In the genomic region with DNA sequence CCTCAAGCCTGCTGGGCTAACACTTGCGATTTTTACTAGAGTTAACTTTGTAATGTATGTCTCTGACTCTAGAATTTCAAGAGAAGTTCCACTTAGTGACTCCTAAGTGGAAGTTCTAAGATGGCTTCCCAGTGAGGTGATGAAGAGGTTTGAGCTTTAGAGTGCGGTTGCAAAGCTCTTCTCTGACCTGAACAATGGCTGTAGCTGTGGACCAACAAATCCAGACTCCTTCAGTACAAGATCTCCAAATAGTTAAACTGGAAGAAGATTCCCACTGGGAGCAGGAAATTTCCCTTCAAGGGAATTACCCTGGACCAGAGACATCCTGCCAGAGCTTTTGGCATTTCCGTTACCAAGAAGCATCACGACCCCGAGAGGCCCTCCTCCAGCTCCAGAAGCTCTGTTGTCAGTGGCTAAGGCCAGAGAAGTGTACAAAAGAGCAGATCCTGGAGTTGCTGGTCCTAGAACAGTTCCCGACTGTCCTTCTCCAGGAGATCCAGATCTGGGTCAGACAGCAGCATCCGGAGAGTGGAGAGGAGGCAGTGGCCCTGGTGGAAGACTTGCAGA, we compare ENCODE assay signal across 9 cellular contexts. TPM values are rescaled to one million over a fixed set of nuclear protein-coding genes. Genes with fewer than 3 reads are reported as not detected.
DNase-seq lines count a peak whose midpoint lies in the region; ATAC-seq, FAIRE-seq and TF ChIP-seq lines count a peak whose summit lies in the region.
"Had no signal": no experiment of that assay in that cellular context is flagged by ENCODE, and none has a peak within 500 bp of the region (broad histone marks: within the 10 kb centered on the region; RNA-seq: fewer than 3 reads in every experiment).

No MANE protein-coding gene starts in this region.

- no peaks in the 10 kb centered on the region for H3K27me3 Mint-ChIP-seq in astrocyte (ENCODE audit: low read depth, unreplicated experiment)
- H3K27me3 Mint-ChIP-seq in memory B cell = no peaks in the 10 kb centered on the region

- no peak for FAIRE-seq in astrocyte (lab: Jason Lieb, UNC)
- FAIRE-seq: islet of Langerhans had no signal

- intact Hi-C loops in A673 (cut with micrococcal nuclease; ENCODE audit: unreplicated experiment) (loop anchor here (2.0 kb wide), 1 partner anchor 31 kb away; a partner anchor contains a TSS), vagina (cut with DNase I) (no loop called here)

- peak overlapping the region; percentile 88 for H3K4me2 ChIP-seq in astrocyte (ENCODE audit: low read length)

- no peaks in the 10 kb centered on the region for H3K9me3 ChIP-seq in A673 (ENCODE audit: low read depth, low read length, poor library complexity, severe bottlenecking)
- no peaks in the 10 kb centered on the region for H3K9me3 ChIP-seq in astrocyte (ENCODE audit: insufficient read depth, low read depth, low read length)
- no peaks in the 10 kb centered on the region for H3K9me3 ChIP-seq in vagina

- TF ChIP-seq POLR2A in vagina (IDR thresholded peaks at IDR 0.05) = no peak

- peaks cover 25% of the 10 kb centered on the region for H3K79me2 ChIP-seq in astrocyte (ENCODE audit: insufficient read depth, low read length)

- peak overlapping the region; percentile 55 for H3K4me3 ChIP-seq in A673 (ENCODE audit: low read depth, low read length, poor library complexity, severe bottlenecking)
- H3K4me3 ChIP-seq in astrocyte (ENCODE audit: insufficient read depth, low read depth, low read length) = peak overlapping the region; percentile 69
- peak overlapping the region; percentile 54 to 60 for H3K4me3 ChIP-seq in vagina

- no peak for TF ChIP-seq CTCF in A673 (conservative IDR thresholded peaks at IDR 0.05; ENCODE audit: low read depth, low read length)
- no peak for TF ChIP-seq CTCF in astrocyte (IDR thresholded peaks at IDR 0.05; ENCODE audit: insufficient read depth, low read depth, low read length)
- TF ChIP-seq CTCF in vagina (IDR thresholded peaks at IDR 0.05) = no peak

- no peaks in the 10 kb centered on the region for H3K27me3 ChIP-seq in A673 (replicated peaks; ENCODE audit: insufficient read depth, low read depth, low read length, poor library complexity)
- no peaks in the 10 kb centered on the region for H3K27me3 ChIP-seq in astrocyte (ENCODE audit: insufficient read depth, low read length)
- H3K27me3 ChIP-seq in vagina = no peaks in the 10 kb centered on the region

- H3K4me1 ChIP-seq in A673 (ENCODE audit: insufficient read depth, low read length, poor library complexity, severe bottlenecking) (peaks cover 16% of the 10 kb centered on the region), astrocyte (ENCODE audit: insufficient read depth, low read length) (peaks cover 24% of the 10 kb centered on the region), vagina (peaks cover 40% of the 10 kb centered on the region)

- CTCF ChIA-PET in A673 (lab: Charles Lee) = interaction anchor here (1.0 to 1.2 kb wide), 2 partner anchors 31 to 33 kb away, joined by 3 to 9 read pairs; a partner anchor contains a TSS

- H3K27ac ChIP-seq in A673 (ENCODE audit: low read depth, low read length, poor library complexity, severe bottlenecking) = peak overlapping the region; percentile 26
- peak overlapping the region; percentile 37 for H3K27ac ChIP-seq in astrocyte (ENCODE audit: low read depth, low read length)
- H3K27ac ChIP-seq in vagina = peak overlapping the region; percentile 93

- DNase-seq in A673 (ENCODE audit: low spot score) (no peak), HT1080 (ENCODE audit: low read depth) (peak; percentile 37), astrocyte (ENCODE audit: low read depth) (no peak), memory B cell (ENCODE audit: low spot score in 2 of 2) (no peak), vagina (ENCODE audit: extremely low spot score in 2 of 2) (no peak)
- DNase-seq in activated CD4-positive, CD25-positive, alpha-beta regulatory T cell (lab: John Stamatoyannopoulos, UW) = no peak
- DNase-seq in central memory CD4-positive, alpha-beta T cell = no peak

- H3K9ac ChIP-seq in astrocyte (ENCODE audit: low read length) = peak overlapping the region; percentile 78

- no peaks in the 10 kb centered on the region for H3K9me3 Mint-ChIP-seq in astrocyte (ENCODE audit: unreplicated experiment)
- no peaks in the 10 kb centered on the region for H3K9me3 Mint-ChIP-seq in memory B cell

- H3K27ac Mint-ChIP-seq in astrocyte (ENCODE audit: unreplicated experiment) (peak overlapping the region; percentile 96), memory B cell (peak overlapping the region; percentile 85)

- H3K36me3 Mint-ChIP-seq in astrocyte (ENCODE audit: low read depth, unreplicated experiment) (peaks cover 5% of the 10 kb centered on the region), memory B cell (no peaks in the 10 kb centered on the region)

- peak overlapping the region; percentile 81 for H2AFZ ChIP-seq in astrocyte (ENCODE audit: low read depth, low read length)

- TSS peak; percentile 56 for BruUV-seq in A673 (replicated peaks; lab: Mats Ljungman, UMichigan)

- H4K20me1 ChIP-seq in astrocyte (ENCODE audit: insufficient read depth, low read length) = peaks cover 19% of the 10 kb centered on the region

- H3K4me3 Mint-ChIP-seq in astrocyte (ENCODE audit: unreplicated experiment) (peak overlapping the region; percentile 96), memory B cell (peak overlapping the region; percentile 96)

- H3K4me1 Mint-ChIP-seq in astrocyte (ENCODE audit: low read depth, unreplicated experiment) (peaks cover 18% of the 10 kb centered on the region), memory B cell (peaks cover 25% of the 10 kb centered on the region)

- no peak for ATAC-seq in memory B cell (ENCODE audit: low read depth)
- ATAC-seq in GM19463 (IDR thresholded peaks at IDR 0.05; ENCODE audit: unreplicated experiment) = no peak

- POLR2A ChIA-PET in A673 (lab: Charles Lee; ENCODE audit: low non-redundant PET) = no interaction called here

- peaks cover 6% of the 10 kb centered on the region for H3K36me3 ChIP-seq in A673 (ENCODE audit: insufficient read depth, low read length, poor library complexity, severe bottlenecking)
- peaks cover 6% of the 10 kb centered on the region for H3K36me3 ChIP-seq in astrocyte (ENCODE audit: insufficient read depth, low read length)
- H3K36me3 ChIP-seq in vagina = peaks cover 0 to 5% of the 10 kb centered on the region in 2 donors

RNA-seq across cellular contexts. Expression of a gene that starts 22.3 kb away (rescaled TPM):
- total RNA-seq in A673 (2021) (42.4 and 43.6 TPM in 2 replicates), astrocyte (22.1 and 23.9 TPM in 2 replicates), vagina (24.1 TPM)
- total RNA-seq in HT1080 (2014; rRNA removed; shearing (Covaris generic)) = 28.5 and 29.1 TPM in 2 replicates
- 16.0 and 19.4 TPM in 2 replicates for polyA plus RNA-seq in HT1080 (2015; cell fraction: cytosol; rRNA removed)
- 73.1 and 79.1 TPM in 2 replicates for polyA plus RNA-seq in HT1080 (2015; cell fraction: nucleus; rRNA removed)

RNA-seq across cellular contexts. Expression of a gene that starts 26.2 kb away (rescaled TPM):
- total RNA-seq in A673 (2021) (15.1 and 15.3 TPM in 2 replicates), astrocyte (6.1 and 6.4 TPM in 2 replicates), vagina (12.3 TPM)
- 11.0 and 19.0 TPM in 2 replicates for total RNA-seq in HT1080 (2014; rRNA removed; shearing (Covaris generic))
- 6.6 and 8.6 TPM in 2 replicates for polyA plus RNA-seq in HT1080 (2015; cell fraction: cytosol; rRNA removed)
- polyA plus RNA-seq in HT1080 (2015; cell fraction: nucleus; rRNA removed) = 1.6 and 2.2 TPM in 2 replicates

RNA-seq across cellular contexts. Expression of a gene that starts 31.0 kb away (rescaled TPM):
- total RNA-seq in A673 (2021) (15.2 and 22.0 TPM in 2 replicates), astrocyte (13.5 and 16.2 TPM in 2 replicates), vagina (7.9 TPM)
- total RNA-seq in HT1080 (2014; rRNA removed; shearing (Covaris generic)) = 6.8 and 12.7 TPM in 2 replicates
- 10.0 and 13.0 TPM in 2 replicates for polyA plus RNA-seq in HT1080 (2015; cell fraction: cytosol; rRNA removed)
- 9.3 and 11.1 TPM in 2 replicates for polyA plus RNA-seq in HT1080 (2015; cell fraction: nucleus; rRNA removed)

Comparison
In these comparisons a context has a peak if more than half of its experiments do, and no peak if none do; other contexts are left out.
1. H3K27ac ChIP-seq: peak in every context shown above with its lines; median percentile 93 in vagina; 37 in astrocyte; 26 in A673.